9 cellular contexts compared by ENCODE assay signal in genomic region chr1:169680377-169681019, GRCh38. TPM values are rescaled to one million over a fixed set of nuclear protein-coding genes. Genes with fewer than 3 reads are reported as not detected.
DNase-seq lines count a peak whose midpoint lies in the region; ATAC-seq and TF ChIP-seq lines count a peak whose summit lies in the region.
"Had no signal": no experiment of that assay in that cellular context is flagged by ENCODE, and none has a peak within 500 bp of the region (broad histone marks: within the 10 kb centered on the region; RNA-seq: fewer than 3 reads in every experiment).

No MANE protein-coding gene starts in this region.

- intact Hi-C loops in naive thymus-derived CD4-positive, alpha-beta T cell (cut with micrococcal nuclease), result loop anchor here (1.0 to 2.0 kb wide), 5 partner anchors 10 to 30 kb away; no protein-coding TSS in a partner anchor
- intact Hi-C loops in uterus (cut with DNase I; ENCODE audit: low total_unique reads), result no loop called here

- H3K9me3 Mint-ChIP-seq in naive thymus-derived CD4-positive, alpha-beta T cell, result no peaks in the 10 kb centered on the region

- H3K9me3 ChIP-seq in OCI-LY3 (ENCODE audit: insufficient read depth, low read length) (no peaks in the 10 kb centered on the region), uterus (no peaks in the 10 kb centered on the region)
- H3K9me3 ChIP-seq in naive thymus-derived CD4-positive, alpha-beta T cell (ENCODE audit: control insufficient read depth in 2 of 3, low read length in 3 of 3), result no peaks in the 10 kb centered on the region

- no peaks in the 10 kb centered on the region for H3K27me3 ChIP-seq in OCI-LY3 (ENCODE audit: low read depth, low read length)
- H3K27me3 ChIP-seq in naive thymus-derived CD4-positive, alpha-beta T cell (ENCODE audit: control insufficient read depth in 2 of 2, insufficient read depth in 2 of 2, low read length in 2 of 2), result no peaks in the 10 kb centered on the region
- H3K27me3 ChIP-seq in uterus, result no peaks in the 10 kb centered on the region

- H2AFZ ChIP-seq in OCI-LY3 (ENCODE audit: low read depth, low read length), result peak overlapping the region; percentile 32

- peak overlapping the region; percentile 85 for H3K27ac ChIP-seq in OCI-LY3 (ENCODE audit: low read length)
- H3K27ac ChIP-seq in naive thymus-derived CD4-positive, alpha-beta T cell (ENCODE audit: low read depth, low read length), result no peak overlapping the region
- no peak overlapping the region for H3K27ac ChIP-seq in uterus

- peaks cover 28 to 64% (median 39%) of the 10 kb centered on the region in 7 donors for H3K4me1 Mint-ChIP-seq in naive thymus-derived CD4-positive, alpha-beta T cell

- peak; percentile 46 for ATAC-seq in GM18499 (IDR thresholded peaks at IDR 0.05; ENCODE audit: insufficient read depth, unreplicated experiment)
- peak; percentile 60 for ATAC-seq in GM21528 (IDR thresholded peaks at IDR 0.05; ENCODE audit: low FRiP score, unreplicated experiment)
- ATAC-seq in naive thymus-derived CD4-positive, alpha-beta T cell, result peak; percentile 49

- H3K36me3 Mint-ChIP-seq in naive thymus-derived CD4-positive, alpha-beta T cell, result peaks cover 0 to 3% (median 0%) of the 10 kb centered on the region in 5 donors

- peaks cover 84% of the 10 kb centered on the region for H3K4me1 ChIP-seq in OCI-LY3 (ENCODE audit: low read length)
- peaks cover 24 to 72% of the 10 kb centered on the region in 2 donors for H3K4me1 ChIP-seq in naive thymus-derived CD4-positive, alpha-beta T cell (ENCODE audit: control insufficient read depth in 2 of 2, insufficient read depth in 2 of 2, low read length in 2 of 2)
- no peaks in the 10 kb centered on the region for H3K4me1 ChIP-seq in uterus

- H3K4me3 ChIP-seq in OCI-LY3 (ENCODE audit: low read length), result peak overlapping the region; percentile 42
- H3K4me3 ChIP-seq in naive thymus-derived CD4-positive, alpha-beta T cell (ENCODE audit: low read length), result no peak overlapping the region
- no peak overlapping the region for H3K4me3 ChIP-seq in uterus

- no peaks in the 10 kb centered on the region for H3K27me3 Mint-ChIP-seq in naive thymus-derived CD4-positive, alpha-beta T cell

- DNase-seq in naive thymus-derived CD4-positive, alpha-beta T cell, result peak in 1 of 9 donors; percentile 38
- DNase-seq in dermis blood vessel endothelial cell (no peak), NCI-H2196 treated with DMSO at 0.1 percent for 48 hours (lab: John Stamatoyannopoulos, UW; ENCODE audit: unreplicated experiment) (no peak), uterus (no peak), SHP77 treated with DMSO at 0.1 percent for 48 hours (lab: John Stamatoyannopoulos, UW) (no peak)

- H3K36me3 ChIP-seq in OCI-LY3 (replicated peaks; ENCODE audit: low read depth, low read length) (no peaks in the 10 kb centered on the region), uterus (no peaks in the 10 kb centered on the region)
- no peaks in the 10 kb centered on the region for H3K36me3 ChIP-seq in naive thymus-derived CD4-positive, alpha-beta T cell (ENCODE audit: control insufficient read depth in 2 of 3, insufficient read depth in 3 of 3, low read length in 3 of 3)

- peak overlapping the region; percentile 23 to 72 (median 53) for H3K4me3 Mint-ChIP-seq in naive thymus-derived CD4-positive, alpha-beta T cell

- TF ChIP-seq CTCF in OCI-LY3 (IDR thresholded peaks at IDR 0.05; ENCODE audit: low read depth, low read length) (no peak), uterus (IDR thresholded peaks at IDR 0.05) (no peak)

- POLR2A ChIA-PET in naive thymus-derived CD4-positive, alpha-beta T cell (lab: Charles Lee), result interaction anchor here (0.6 to 9.7 kb wide), 9 partner anchors 9 to 78 kb away, joined by 3 to 138 read pairs (median 6); no protein-coding TSS in a partner anchor

- peak overlapping the region; percentile 66 for H3K4me2 ChIP-seq in OCI-LY3 (ENCODE audit: low read length)

- CTCF ChIA-PET in naive thymus-derived CD4-positive, alpha-beta T cell (lab: Charles Lee), result interaction anchor here (0.6 to 3.3 kb wide), 6 partner anchors 10 to 94 kb away, joined by 3 to 16 read pairs (median 4); partner anchors contain the start of gene F5

- H3K79me2 ChIP-seq in OCI-LY3 (ENCODE audit: low read length), result no peaks in the 10 kb centered on the region

- H4K20me1 ChIP-seq in OCI-LY3 (ENCODE audit: insufficient read depth, low read length), result no peaks in the 10 kb centered on the region

- peak overlapping the region; percentile 58 for H3K9ac ChIP-seq in OCI-LY3 (ENCODE audit: low read length)

- TF ChIP-seq POLR2A in uterus (IDR thresholded peaks at IDR 0.05), result no peak

- H3K27ac Mint-ChIP-seq in naive thymus-derived CD4-positive, alpha-beta T cell, result peak overlapping the region in 7 of 9 donors; percentile 40 to 89 (median 73)

RNA-seq across cellular contexts. Expression of gene SELL, which starts 30.9 kb away (rescaled TPM):
- 100 to 1,000 TPM; 303 to 633 (median 519) TPM for total RNA-seq in naive thymus-derived CD4-positive, alpha-beta T cell
- 1,000 to 10,000 TPM; 2,291 to 2,521 TPM for polyA plus RNA-seq in naive thymus-derived CD4-positive, alpha-beta T cell
- total RNA-seq in dermis blood vessel endothelial cell (0.34 and 1.6 TPM in 2 replicates), uterus (1 to 10 TPM in 1 of 4 donors, under 1 TPM in 2, not detected in 1; 0.29 to 2.6 (median 0.70) TPM)

RNA-seq across cellular contexts. Expression of gene SELP, which starts 50.6 kb away (rescaled TPM):
- total RNA-seq in naive thymus-derived CD4-positive, alpha-beta T cell, result 1 to 10 TPM in 4 of 5 experiments, under 1 TPM in 1; 0.27 to 3.2 (median 2.3) TPM
- under 1 TPM; 0.39 to 0.50 TPM for polyA plus RNA-seq in naive thymus-derived CD4-positive, alpha-beta T cell
- total RNA-seq in dermis blood vessel endothelial cell, result 2.6 and 5.3 TPM in 2 replicates
- 10 to 100 TPM in 3 of 4 donors, 1 to 10 TPM in 1; 6.8 to 32.3 (median 27.4) TPM for total RNA-seq in uterus
- total RNA-seq: frontal cortex had no signal

RNA-seq across cellular contexts. Expression of gene SELE, which starts 53.4 kb away (rescaled TPM):
- total RNA-seq in naive thymus-derived CD4-positive, alpha-beta T cell, result not detected
- not detected for polyA plus RNA-seq in naive thymus-derived CD4-positive, alpha-beta T cell
- 5.7 and 24.3 TPM in 2 replicates for total RNA-seq in dermis blood vessel endothelial cell
- total RNA-seq in uterus, result 1 to 10 TPM in 2 of 4 donors, under 1 TPM in 2; under 0.01 to 7.9 (median 3.2) TPM

Comparison
In these comparisons a context has a peak if more than half of its experiments do, and no peak if none do; other contexts are left out.
1. RNA of gene SELL, which starts 30.9 kb away (total RNA-seq): 303 to 633 TPM in naive thymus-derived CD4-positive, alpha-beta T cell; 0.29 to 2.6 TPM in uterus and 0.34 to 1.6 TPM in dermis blood vessel endothelial cell; every median in the first group is over 10 times any median in the second.
2. Peak in every context shown above with its lines, with median percentiles within 50 percentile points of each other: ATAC-seq.